Comparison of ENCODE assay signal across 9 cellular contexts in genomic region chr10:117519366-117519765, GRCh38. TPM values are rescaled to one million over a fixed set of nuclear protein-coding genes. Genes with fewer than 3 reads are reported as not detected.
"Had no signal": no experiment of that assay in that cellular context is flagged by ENCODE, and none has a peak within 500 bp of the region (broad histone marks: within the 10 kb centered on the region; RNA-seq: fewer than 3 reads in every experiment).

No MANE protein-coding gene starts in this region.

- H3K4me3 Mint-ChIP-seq: GM23338, H9 had no signal

- DNase-seq: HCEC 1CT, IMR-90 had no signal

- H3K4me3 ChIP-seq: GM23338, K562 had no signal

- H3K27ac Mint-ChIP-seq: GM23338, H9 had no signal

- ATAC-seq: GM23338, K562 had no signal

- H3K4me2 ChIP-seq: GM23338 had no signal

- FAIRE-seq: H1, H54, HTR-8/SVneo, K562 had no signal

- H3K9me3 Mint-ChIP-seq: GM23338, H9 had no signal

- H2AFZ ChIP-seq: GM23338 had no signal

RNA-seq across cellular contexts. Expression of gene EMX2, which starts 23.2 kb away (rescaled TPM):
- total RNA-seq: GM23338, H1, H9, HT-29, IMR-90, K562 had no signal
- polyA plus RNA-seq: GM23338, H1, IMR-90, K562 had no signal
